Comparison of ENCODE assay signal across 2 cellular contexts in the genomic region with DNA sequence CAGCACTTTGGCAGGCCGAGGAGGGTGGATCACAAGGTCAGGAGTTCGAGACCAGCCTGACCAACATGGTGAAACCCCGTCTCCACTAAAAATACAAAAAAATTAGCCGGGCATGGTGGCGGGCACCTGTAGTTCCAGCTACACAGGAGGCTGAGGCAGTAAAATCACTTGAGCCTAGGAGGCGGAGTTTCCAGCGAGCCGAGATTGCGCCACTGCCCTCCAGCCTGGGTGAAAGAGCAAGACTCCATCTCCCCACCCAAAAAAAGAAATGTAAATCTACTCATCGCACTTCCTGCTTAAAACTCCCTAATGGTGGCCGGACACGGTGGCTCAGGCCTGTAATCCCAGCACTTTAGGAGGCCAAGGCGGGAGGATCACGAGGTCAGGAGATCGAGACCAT. TPM values are rescaled to one million over a fixed set of nuclear protein-coding genes. Genes with fewer than 3 reads are reported as not detected.
"Had no signal": no experiment of that assay in that cellular context is flagged by ENCODE, and none has a peak within 500 bp of the region (broad histone marks: within the 10 kb centered on the region; RNA-seq: fewer than 3 reads in every experiment).

No MANE protein-coding gene starts in this region.

RNA-seq across cellular contexts. Expression of gene VASN, which starts 22.2 kb away (rescaled TPM):
- total RNA-seq: activated T-helper 2 cell treated with anti-CD3 and anti-CD28 coated beads, Interferon-gamma antibody, Interleukin-2, Interleukin-4, amounts not matched to agents 10 μg/mL and 5 μg/mL and 100 μg/mL, durations not matched to agents 14 hours and 24 hours and 36 hours; T-helper 1 cell treated with Interleukin-12 subunit alpha and Interleukin-12 subunit beta and Interleukin-4 antibody, amounts not matched to agents 30 ng/mL and 1 ng/mL, for 36 hours had no signal
